40 cellular contexts compared by ENCODE assay signal in genomic region chr10:58101682-58102081, GRCh38.
"Had no signal": no experiment of that assay in that cellular context is flagged by ENCODE, and none has a peak within 500 bp of the region (broad histone marks: within the 10 kb centered on the region; RNA-seq: fewer than 3 reads in every experiment).

No MANE protein-coding gene starts in this region.

- H3K4me1 ChIP-seq: adrenal gland, ascending aorta, body of pancreas, breast epithelium had no signal

- H3K4me3 Mint-ChIP-seq: activated naive CD4-positive, alpha-beta T cell treated with anti-CD3 and anti-CD28 coated beads for 36 hours; activated naive CD4-positive, alpha-beta T cell treated with anti-CD3 and anti-CD28 coated beads, Interleukin-2, amount 10 ng/mL, durations not matched to agents 7 days and 5 days; activated naive CD4-positive, alpha-beta T cell treated with anti-CD3 and anti-CD28 coated beads, Interleukin-2, amount 50 U/mL, for 24 hours; activated naive CD8-positive, alpha-beta T cell; activated naive CD8-positive, alpha-beta T cell treated with anti-CD3 and anti-CD28 coated beads for 36 hours; activated naive CD8-positive, alpha-beta T cell treated with anti-CD3 and anti-CD28 coated beads, Interleukin-2, amount 10 ng/mL, durations not matched to agents 7 days and 5 days; activated naive CD8-positive, alpha-beta T cell treated with anti-CD3 and anti-CD28 coated beads, Interleukin-2, amount 50 U/mL, for 24 hours; activated T-cell treated with anti-CD3 and anti-CD28 coated beads, Interleukin-2, amount 50 U/mL, for 24 hours; activated T-cell treated with anti-CD3 and anti-CD28 coated beads, Interleukin-2, amount 50 U/mL, for 4 hours; activated T-cell treated with anti-CD3 and anti-CD28 coated beads, Interleukin-2, amount 50 U/mL, for 72 hours; activated T-helper 1 cell treated with anti-CD3 and anti-CD28 coated beads, Interleukin-12 subunit alpha, Interleukin-12 subunit beta, Interleukin-2, Interleukin-4 antibody, amounts not matched to agents 30 ng/mL and 10 ng/mL and 1 ng/mL, durations not matched to agents 14 hours and 24 hours and 36 hours; activated T-helper 17 cell treated with anti-CD3 and anti-CD28 coated beads, Interleukin-2, amount 50 U/mL, for 72 hours; brain; central memory CD8-positive, alpha-beta T cell had no signal

- FAIRE-seq: astrocyte, bronchial epithelial cell had no signal

- H3K27me3 Mint-ChIP-seq: activated naive CD4-positive, alpha-beta T cell treated with anti-CD3 and anti-CD28 coated beads, Interleukin-2, amount 10 ng/mL, durations not matched to agents 7 days and 5 days; activated naive CD8-positive, alpha-beta T cell; activated naive CD8-positive, alpha-beta T cell treated with anti-CD3 and anti-CD28 coated beads for 36 hours; activated naive CD8-positive, alpha-beta T cell treated with anti-CD3 and anti-CD28 coated beads, Interleukin-2, amount 10 ng/mL, durations not matched to agents 7 days and 5 days had no signal

- H3K27ac Mint-ChIP-seq: activated naive CD4-positive, alpha-beta T cell treated with anti-CD3 and anti-CD28 coated beads for 36 hours; activated naive CD4-positive, alpha-beta T cell treated with anti-CD3 and anti-CD28 coated beads, Interleukin-2, amount 10 ng/mL, durations not matched to agents 7 days and 5 days; activated naive CD4-positive, alpha-beta T cell treated with anti-CD3 and anti-CD28 coated beads, Interleukin-2, amount 50 U/mL, for 24 hours; activated naive CD4-positive, alpha-beta T cell treated with anti-CD3 and anti-CD28 coated beads, Interleukin-2, amount 50 U/mL, for 72 hours; activated naive CD8-positive, alpha-beta T cell; activated naive CD8-positive, alpha-beta T cell treated with anti-CD3 and anti-CD28 coated beads for 36 hours; activated naive CD8-positive, alpha-beta T cell treated with anti-CD3 and anti-CD28 coated beads, Interleukin-2, amount 10 ng/mL, durations not matched to agents 7 days and 5 days; activated naive CD8-positive, alpha-beta T cell treated with anti-CD3 and anti-CD28 coated beads, Interleukin-2, amount 50 U/mL, for 24 hours; activated T-cell treated with anti-CD3 and anti-CD28 coated beads, Interleukin-2, amount 50 U/mL, for 24 hours; activated T-cell treated with anti-CD3 and anti-CD28 coated beads, Interleukin-2, amount 50 U/mL, for 72 hours; activated T-helper 1 cell treated with anti-CD3 and anti-CD28 coated beads, Interleukin-12 subunit alpha, Interleukin-12 subunit beta, Interleukin-2, Interleukin-4 antibody, amounts not matched to agents 30 ng/mL and 10 ng/mL and 1 ng/mL, durations not matched to agents 14 hours and 24 hours and 36 hours; activated T-helper 17 cell treated with anti-CD3 and anti-CD28 coated beads, Interleukin-2, amount 50 U/mL, for 72 hours; activated T-helper 2 cell treated with anti-CD3 and anti-CD28 coated beads, Interferon-gamma antibody, Interleukin-2, Interleukin-4, amounts not matched to agents 10 μg/mL and 5 μg/mL and 100 μg/mL, durations not matched to agents 14 hours and 24 hours and 36 hours; brain had no signal

- ATAC-seq: activated naive CD4-positive, alpha-beta T cell treated with anti-CD3 and anti-CD28 coated beads, Interleukin-2, amount 50 U/mL, for 72 hours; activated naive CD8-positive, alpha-beta T cell treated with anti-CD3 and anti-CD28 coated beads, Interleukin-2, amount 50 U/mL, for 24 hours; activated T-cell treated with anti-CD3 and anti-CD28 coated beads, Interleukin-2, amount 50 U/mL, for 4 hours; activated T-cell treated with anti-CD3 and anti-CD28 coated beads, Interleukin-2, amount 50 U/mL, for 72 hours; activated T-helper 17 cell treated with anti-CD3 and anti-CD28 coated beads, Interleukin-2, amount 50 U/mL, for 72 hours; body of pancreas had no signal

- H3K36me3 ChIP-seq: adrenal gland, ascending aorta, brain microvascular endothelial cell, breast epithelium, cardiac muscle cell had no signal

- DNase-seq: activated effector memory CD4-positive, alpha-beta T cell treated with anti-CD3 and anti-CD28 coated beads, Interleukin-2, amount 50 U/mL, for 16 hours; activated effector memory CD4-positive, alpha-beta T cell treated with Interleukin-2 at 50 U/mL for 16 hours; activated gamma-delta T cell; activated gamma-delta T cell treated with Interleukin-2 at 50 U/mL for 16 hours; activated naive CD4-positive, alpha-beta T cell; activated naive CD4-positive, alpha-beta T cell treated with anti-CD3 and anti-CD28 coated beads for 36 hours; activated naive CD4-positive, alpha-beta T cell treated with anti-CD3 and anti-CD28 coated beads, Interleukin-2, amount 10 ng/mL, durations not matched to agents 7 days and 5 days; activated naive CD4-positive, alpha-beta T cell treated with anti-CD3 and anti-CD28 coated beads, Interleukin-2, amount 50 U/mL, for 16 hours; activated naive CD4-positive, alpha-beta T cell treated with Interleukin-2 at 50 U/mL for 16 hours; activated naive CD8-positive, alpha-beta T cell treated with anti-CD3 and anti-CD28 coated beads for 36 hours; activated naive CD8-positive, alpha-beta T cell treated with anti-CD3 and anti-CD28 coated beads, Interleukin-2, amount 10 ng/mL, durations not matched to agents 7 days and 5 days; activated naive CD8-positive, alpha-beta T cell treated with anti-CD3 and anti-CD28 coated beads, Interleukin-2, amount 50 U/mL, for 24 hours; activated T-cell treated with anti-CD3 and anti-CD28 coated beads, Interleukin-2, amount 50 U/mL, for 1 hour; activated T-cell treated with anti-CD3 and anti-CD28 coated beads, Interleukin-2, amount 50 U/mL, for 24 hours; activated T-cell treated with anti-CD3 and anti-CD28 coated beads, Interleukin-2, amount 50 U/mL, for 4 hours; activated T-cell treated with anti-CD3 and anti-CD28 coated beads, Interleukin-2, amount 50 U/mL, for 48 hours; activated T-cell treated with anti-CD3 and anti-CD28 coated beads, Interleukin-2, amount 50 U/mL, for 72 hours; adrenal gland; amniotic stem cell; amygdala; anterior cingulate cortex; aorta; body of pancreas; brain microvascular endothelial cell; caudate nucleus; central memory CD4-positive, alpha-beta T cell; cerebellar nuclear complex had no signal

- H3K4me3 ChIP-seq: adrenal gland, ascending aorta, body of pancreas, breast epithelium, cardiac muscle cell had no signal

- H3K27ac ChIP-seq: adrenal gland, ascending aorta, body of pancreas, brain microvascular endothelial cell, breast epithelium, cardiac muscle cell had no signal

- H3K9me3 ChIP-seq: adrenal gland, ascending aorta, body of pancreas, breast epithelium had no signal

- H3K36me3 Mint-ChIP-seq: activated naive CD4-positive, alpha-beta T cell treated with anti-CD3 and anti-CD28 coated beads, Interleukin-2, amount 10 ng/mL, durations not matched to agents 7 days and 5 days; activated naive CD4-positive, alpha-beta T cell treated with anti-CD3 and anti-CD28 coated beads, Interleukin-2, amount 50 U/mL, for 24 hours; activated naive CD4-positive, alpha-beta T cell treated with anti-CD3 and anti-CD28 coated beads, Interleukin-2, amount 50 U/mL, for 72 hours; activated naive CD8-positive, alpha-beta T cell; activated naive CD8-positive, alpha-beta T cell treated with anti-CD3 and anti-CD28 coated beads for 36 hours; activated naive CD8-positive, alpha-beta T cell treated with anti-CD3 and anti-CD28 coated beads, Interleukin-2, amount 10 ng/mL, durations not matched to agents 7 days and 5 days; brain had no signal

- H3K4me1 Mint-ChIP-seq: activated naive CD4-positive, alpha-beta T cell treated with anti-CD3 and anti-CD28 coated beads, Interleukin-2, amount 10 ng/mL, durations not matched to agents 7 days and 5 days; activated naive CD4-positive, alpha-beta T cell treated with anti-CD3 and anti-CD28 coated beads, Interleukin-2, amount 50 U/mL, for 24 hours; activated naive CD8-positive, alpha-beta T cell treated with anti-CD3 and anti-CD28 coated beads for 36 hours; activated naive CD8-positive, alpha-beta T cell treated with anti-CD3 and anti-CD28 coated beads, Interleukin-2, amount 10 ng/mL, durations not matched to agents 7 days and 5 days; activated naive CD8-positive, alpha-beta T cell treated with anti-CD3 and anti-CD28 coated beads, Interleukin-2, amount 50 U/mL, for 24 hours; activated T-helper 17 cell treated with anti-CD3 and anti-CD28 coated beads, Interleukin-2, amount 50 U/mL, for 72 hours; brain; central memory CD8-positive, alpha-beta T cell had no signal

- H3K9me3 Mint-ChIP-seq: activated naive CD4-positive, alpha-beta T cell treated with anti-CD3 and anti-CD28 coated beads for 36 hours; activated naive CD4-positive, alpha-beta T cell treated with anti-CD3 and anti-CD28 coated beads, Interleukin-2, amount 10 ng/mL, durations not matched to agents 7 days and 5 days; activated naive CD4-positive, alpha-beta T cell treated with anti-CD3 and anti-CD28 coated beads, Interleukin-2, amount 50 U/mL, for 24 hours; activated naive CD4-positive, alpha-beta T cell treated with anti-CD3 and anti-CD28 coated beads, Interleukin-2, amount 50 U/mL, for 72 hours; activated naive CD8-positive, alpha-beta T cell treated with anti-CD3 and anti-CD28 coated beads for 36 hours; activated naive CD8-positive, alpha-beta T cell treated with anti-CD3 and anti-CD28 coated beads, Interleukin-2, amount 10 ng/mL, durations not matched to agents 7 days and 5 days; activated naive CD8-positive, alpha-beta T cell treated with anti-CD3 and anti-CD28 coated beads, Interleukin-2, amount 50 U/mL, for 24 hours; activated T-cell treated with anti-CD3 and anti-CD28 coated beads, Interleukin-2, amount 50 U/mL, for 4 hours; activated T-cell treated with anti-CD3 and anti-CD28 coated beads, Interleukin-2, amount 50 U/mL, for 72 hours; activated T-helper 1 cell treated with anti-CD3 and anti-CD28 coated beads, Interleukin-12 subunit alpha, Interleukin-12 subunit beta, Interleukin-2, Interleukin-4 antibody, amounts not matched to agents 30 ng/mL and 10 ng/mL and 1 ng/mL, durations not matched to agents 14 hours and 24 hours and 36 hours; activated T-helper 17 cell treated with anti-CD3 and anti-CD28 coated beads, Interleukin-2, amount 50 U/mL, for 72 hours; activated T-helper 2 cell treated with anti-CD3 and anti-CD28 coated beads, Interferon-gamma antibody, Interleukin-2, Interleukin-4, amounts not matched to agents 10 μg/mL and 5 μg/mL and 100 μg/mL, durations not matched to agents 14 hours and 24 hours and 36 hours; central memory CD8-positive, alpha-beta T cell had no signal

- H3K27me3 ChIP-seq: adrenal gland, ascending aorta, body of pancreas, brain microvascular endothelial cell, breast epithelium, cardiac muscle cell had no signal
